12 cellular contexts compared by ENCODE assay signal in genomic region chr1:211738096-211738708, GRCh38.
DNase-seq lines count a peak whose midpoint lies in the region; ATAC-seq and TF ChIP-seq lines count a peak whose summit lies in the region.
"Had no signal": no experiment of that assay in that cellular context is flagged by ENCODE, and none has a peak within 500 bp of the region (broad histone marks: within the 10 kb centered on the region; RNA-seq: fewer than 3 reads in every experiment).

No MANE protein-coding gene starts in this region.

- no peaks in the 10 kb centered on the region for H4K20me1 ChIP-seq in Karpas-422 (ENCODE audit: insufficient read depth, low read depth, low read length)

- peak; percentile 14 for DNase-seq in stimulated activated CD4-positive, alpha-beta T cell treated with anti-CD3 and anti-CD28 coated beads, Interleukin-15, amount 100 ng/mL, for 24 hours
- no peak for DNase-seq in stimulated activated CD4-positive, alpha-beta T cell treated with anti-CD3 and anti-CD28 coated beads, Interleukin-2, amount 100 ng/mL, for 24 hours
- DNase-seq in WERI-Rb-1 = no peak
- no peak for DNase-seq in mesendoderm
- no peak for DNase-seq in Karpas-422
- no peak for DNase-seq in NCI-H146 treated with DMSO at 0.1 percent for 48 hours (lab: John Stamatoyannopoulos, UW; ENCODE audit: unreplicated experiment)
- DNase-seq: cerebellar nuclear complex, NCI-H1105 treated with DMSO at 0.1 percent for 48 hours, NCI-H526, uterus had no signal

- no peak overlapping the region for H3K9ac ChIP-seq in mesendoderm (ENCODE audit: low read length)
- H3K9ac ChIP-seq in Karpas-422 (ENCODE audit: low read length) = no peak overlapping the region

- TF ChIP-seq CTCF in WERI-Rb-1 (IDR thresholded peaks at IDR 0.05; ENCODE audit: low read depth, low read length) = no peak

- H3K27me3 ChIP-seq in WERI-Rb-1 (ENCODE audit: insufficient read depth, low read depth, severe bottlenecking) = no peaks in the 10 kb centered on the region
- H3K27me3 ChIP-seq in mesendoderm (ENCODE audit: insufficient read depth, low read length, poor library complexity) = no peaks in the 10 kb centered on the region
- H3K27me3 ChIP-seq in Karpas-422 (ENCODE audit: low read length) = no peaks in the 10 kb centered on the region
- H3K27me3 ChIP-seq: uterus had no signal

- no CpG with 5 or more reads among the region's 9 CpGs for WGBS in mesendoderm (ENCODE audit: extremely low coverage, insufficient coverage, low lambda C conversion rate)

- H3K4me1 ChIP-seq in mesendoderm (ENCODE audit: control insufficient read depth, low read depth, low read length) (peaks cover 4% of the 10 kb centered on the region), Karpas-422 (ENCODE audit: low read length) (peaks cover 12% of the 10 kb centered on the region)
- H3K4me1 ChIP-seq: uterus had no signal

- H3K79me2 ChIP-seq in mesendoderm (ENCODE audit: control insufficient read depth, insufficient read depth, low read length) = no peaks in the 10 kb centered on the region
- no peaks in the 10 kb centered on the region for H3K79me2 ChIP-seq in Karpas-422 (ENCODE audit: low read length)

- H2AFZ ChIP-seq in Karpas-422 (ENCODE audit: low read length) = no peak overlapping the region

- H3K56ac ChIP-seq in mesendoderm (ENCODE audit: low read length) = no peak overlapping the region

- H3K18ac ChIP-seq in mesendoderm (ENCODE audit: low read length) = no peak overlapping the region

- no peak overlapping the region for H4K5ac ChIP-seq in mesendoderm (ENCODE audit: low read length)

- H4K8ac ChIP-seq in mesendoderm (ENCODE audit: low read depth, low read length) = no peak overlapping the region

- H3K4me2 ChIP-seq in mesendoderm (ENCODE audit: low read length) (no peak overlapping the region), Karpas-422 (ENCODE audit: low read depth, low read length, poor library complexity, severe bottlenecking) (no peak overlapping the region)

- no peak overlapping the region for H2BK5ac ChIP-seq in mesendoderm (ENCODE audit: low read length)

- H2BK120ac ChIP-seq in mesendoderm (ENCODE audit: low read depth, low read length) = no peak overlapping the region

- no peak overlapping the region for H2BK15ac ChIP-seq in mesendoderm (replicated peaks; ENCODE audit: low read depth)

- no peak overlapping the region for H2AK5ac ChIP-seq in mesendoderm (ENCODE audit: low read length)

- no peak for ATAC-seq in GM21825 (IDR thresholded peaks at IDR 0.05; ENCODE audit: unreplicated experiment)

- H3K79me1 ChIP-seq in mesendoderm (ENCODE audit: low read length) = no peaks in the 10 kb centered on the region

- H3K9me3 ChIP-seq in WERI-Rb-1 (ENCODE audit: severe bottlenecking) (no peaks in the 10 kb centered on the region), Karpas-422 (ENCODE audit: low read length) (no peaks in the 10 kb centered on the region)
- H3K9me3 ChIP-seq: uterus had no signal

- no peaks in the 10 kb centered on the region for H3K36me3 ChIP-seq in WERI-Rb-1
- H3K36me3 ChIP-seq in mesendoderm (ENCODE audit: control insufficient read depth, insufficient read depth, low read length) = no peaks in the 10 kb centered on the region
- no peaks in the 10 kb centered on the region for H3K36me3 ChIP-seq in Karpas-422 (ENCODE audit: insufficient read depth, low read length)
- H3K36me3 ChIP-seq: uterus had no signal

- H3K9me2 ChIP-seq in Karpas-422 (replicated peaks; ENCODE audit: insufficient read depth, low read length) = no peaks in the 10 kb centered on the region

- peak overlapping the region; percentile 7 for H3K23ac ChIP-seq in mesendoderm (ENCODE audit: low read length)

- H3K4ac ChIP-seq in mesendoderm (ENCODE audit: low read depth, low read length) = no peak overlapping the region

- H3K27ac ChIP-seq in WERI-Rb-1 (peak overlapping the region; percentile 39), mesendoderm (ENCODE audit: low read depth, low read length) (no peak overlapping the region), Karpas-422 (ENCODE audit: low read length) (no peak overlapping the region)
- H3K27ac ChIP-seq: epithelial cell of prostate, uterus had no signal

- H3K4me3 ChIP-seq in WERI-Rb-1 (ENCODE audit: low read depth, low read length) = no peak overlapping the region
- H3K4me3 ChIP-seq in mesendoderm (ENCODE audit: low read length) = no peak overlapping the region
- H3K4me3 ChIP-seq in Karpas-422 (ENCODE audit: low read length) = no peak overlapping the region
- H3K4me3 ChIP-seq: uterus had no signal
